ENCODE assay signal across 8 cellular contexts in genomic region chr5:8456846-8457186, GRCh38.
A peak's percentile ranks its signal among the peaks of the same experiment; 100 is the strongest.
DNase-seq lines count a peak whose midpoint lies in the region; ATAC-seq and TF ChIP-seq lines count a peak whose summit lies in the region.

No MANE protein-coding gene starts in this region.

- TF ChIP-seq CTCF in neural cell (IDR thresholded peaks at IDR 0.05; ENCODE audit: poor library complexity, severe bottlenecking): no peak

- DNase-seq in Jurkat, Clone E6-1 (ENCODE audit: low read depth, low spot score): no peak
- peak; percentile 1 for DNase-seq in dermis blood vessel endothelial cell
- no peak for DNase-seq in EL
- DNase-seq in Ammon's horn (ENCODE audit: low spot score): no peak
- DNase-seq in activated naive CD4-positive, alpha-beta T cell treated with anti-CD3 and anti-CD28 coated beads, Interleukin-2, amount 50 U/mL, for 16 hours: no peak

- peak overlapping the region in 7 of 10 experiments; percentile 72 to 81 (median 78); a peak in 8 of 20 replicates for H3K4me3 ChIP-seq in BLaER1 treated with 17β-estradiol and CSF1 and Interleukin-3, amounts not matched to agents 10 nM and 100 nM
- peak overlapping the region; percentile 59 for H3K4me3 ChIP-seq in Jurkat, Clone E6-1 (ENCODE audit: low read length)
- peak overlapping the region; percentile 74 for H3K4me3 ChIP-seq in neural cell (ENCODE audit: low read length)

- H3F3A ChIP-seq in neural cell (ENCODE audit: insufficient read depth, low read length, poor library complexity, severe bottlenecking): no peaks in the 10 kb centered on the region

- TF ChIP-seq RAD21 in neural cell (conservative IDR thresholded peaks at IDR 0.05): no peak

- ATAC-seq in GM18867 (IDR thresholded peaks at IDR 0.05; ENCODE audit: unreplicated experiment): no peak

- peaks cover 3 to 23% (median 11%) of the 10 kb centered on the region in 11 experiments; a peak in 17 of 22 replicates for H3K36me3 ChIP-seq in BLaER1 treated with 17β-estradiol and CSF1 and Interleukin-3, amounts not matched to agents 10 nM and 100 nM
- no peaks in the 10 kb centered on the region for H3K36me3 ChIP-seq in neural cell (ENCODE audit: insufficient read depth, low read length)

- H3K4me2 ChIP-seq in BLaER1 treated with 17β-estradiol and CSF1 and Interleukin-3, amounts not matched to agents 10 nM and 100 nM: peak overlapping the region; percentile 5 to 77 (median 25); a peak in 15 of 22 replicates
- no peak overlapping the region for H3K4me2 ChIP-seq in neural cell (ENCODE audit: low read length)

- H2AFZ ChIP-seq in neural cell (ENCODE audit: low read depth, low read length): no peak overlapping the region

- H3K9me3 ChIP-seq in BLaER1 treated with 17β-estradiol and CSF1 and Interleukin-3, amounts not matched to agents 10 nM and 100 nM (replicated peaks in 1 of 11): peaks cover 5 to 16% (median 11%) of the 10 kb centered on the region in 11 experiments; a peak in 19 of 22 replicates
- no peaks in the 10 kb centered on the region for H3K9me3 ChIP-seq in neural cell (ENCODE audit: low read length)

- TF ChIP-seq EP300 in neural cell (conservative IDR thresholded peaks at IDR 0.05; ENCODE audit: poor library complexity, severe bottlenecking): no peak

- peak overlapping the region; percentile 36 to 88 (median 80); a peak in 16 of 22 replicates for H3K9ac ChIP-seq in BLaER1 treated with 17β-estradiol and CSF1 and Interleukin-3, amounts not matched to agents 10 nM and 100 nM
- peak overlapping the region; percentile 38 for H3K9ac ChIP-seq in neural cell (ENCODE audit: low read length)

- H3K27ac ChIP-seq in BLaER1 treated with 17β-estradiol and CSF1 and Interleukin-3, amounts not matched to agents 10 nM and 100 nM: peak overlapping the region; percentile 31 to 85 (median 78); a peak in 21 of 22 replicates
- peak overlapping the region; percentile 40 for H3K27ac ChIP-seq in neural cell (ENCODE audit: low read length)

- H3K79me2 ChIP-seq in neural cell (replicated peaks; ENCODE audit: insufficient read depth, low read length): peaks cover 7% of the 10 kb centered on the region

- H3K9me2 ChIP-seq in neural cell (ENCODE audit: insufficient read depth, low read length): no peaks in the 10 kb centered on the region

- H3K4me1 ChIP-seq in BLaER1 treated with 17β-estradiol and CSF1 and Interleukin-3, amounts not matched to agents 10 nM and 100 nM: peaks cover 0 to 17% (median 8%) of the 10 kb centered on the region in 10 experiments; a peak in 12 of 20 replicates

- peaks cover 0 to 5% (median 0%) of the 10 kb centered on the region in 11 experiments; a peak in 1 of 22 replicates for H4K20me1 ChIP-seq in BLaER1 treated with 17β-estradiol and CSF1 and Interleukin-3, amounts not matched to agents 10 nM and 100 nM
- no peaks in the 10 kb centered on the region for H4K20me1 ChIP-seq in neural cell (ENCODE audit: insufficient read depth)

- no peaks in the 10 kb centered on the region for H3K27me3 ChIP-seq in BLaER1 treated with 17β-estradiol and CSF1 and Interleukin-3, amounts not matched to agents 10 nM and 100 nM
- H3K27me3 ChIP-seq in neural cell (ENCODE audit: insufficient read depth, low read depth, low read length): no peaks in the 10 kb centered on the region

TF ChIP-seq in neural cell, 6 proteins besides CTCF, POLR2A, EP300 and RAD21:
- TF ChIP-seq TAF1 (IDR thresholded peaks at IDR 0.05; ENCODE audit: low read depth) (no peak), POLR2AphosphoS5 (IDR thresholded peaks at IDR 0.05) (no peak), SMC3 (conservative IDR thresholded peaks at IDR 0.05; ENCODE audit: poor library complexity) (no peak), REST (IDR thresholded peaks at IDR 0.05; ENCODE audit: borderline replicate concordance) (no peak)
